9 cellular contexts compared by ENCODE assay signal in the genomic region with DNA sequence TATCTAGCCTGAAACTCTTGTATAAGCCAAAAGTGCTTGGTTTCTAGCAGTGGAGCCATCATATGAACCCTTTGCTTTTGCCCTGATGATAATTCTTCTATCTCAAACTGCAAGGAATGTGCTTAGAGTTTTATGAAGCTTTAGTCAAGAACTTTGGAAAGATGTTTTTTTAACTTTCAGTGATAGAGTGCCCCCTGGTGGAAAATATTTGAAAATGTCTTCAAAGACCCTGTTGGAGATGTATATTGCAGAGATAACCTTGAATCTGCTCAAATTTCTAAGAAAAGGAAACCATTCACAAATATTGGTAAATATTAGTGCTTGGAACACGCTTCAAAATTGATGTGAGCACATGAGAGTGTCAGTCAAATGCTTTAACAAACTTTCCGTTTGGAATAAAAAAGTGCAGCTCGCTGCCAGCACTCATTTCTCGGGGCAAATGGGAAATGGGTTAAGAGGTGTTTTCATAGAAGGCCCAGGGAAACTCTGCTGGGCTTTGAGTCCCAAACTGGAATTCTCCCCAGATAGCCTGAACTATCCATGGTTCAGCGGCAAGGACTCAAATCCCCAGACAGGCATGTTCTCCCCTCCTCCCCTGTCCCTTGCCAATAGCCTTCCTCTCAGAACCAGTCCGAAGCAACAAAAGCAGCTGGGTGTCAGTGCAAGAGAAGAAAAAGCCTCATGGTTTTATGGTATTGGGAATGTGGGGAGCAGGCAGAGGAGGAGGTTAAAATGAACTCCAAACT.
DNase-seq lines count a peak whose midpoint lies in the region; ATAC-seq and TF ChIP-seq lines count a peak whose summit lies in the region.
"Had no signal": no experiment of that assay in that cellular context is flagged by ENCODE, and none has a peak within 500 bp of the region (broad histone marks: within the 10 kb centered on the region; RNA-seq: fewer than 3 reads in every experiment).

No MANE protein-coding gene starts in this region.

- DNase-seq in A172 (ENCODE audit: low spot score) (peak; percentile 46), GF-D8 (lab: John Stamatoyannopoulos, UW) (peak; percentile 16), NCI-H345 (lab: John Stamatoyannopoulos, UW) (peak; percentile 21), chondrocyte (ENCODE audit: low spot score) (no peak), mucosa of descending colon (peak in 1 of 3 donors; percentile 8), NCI-H187 treated with DMSO at 0.1 percent for 48 hours (lab: John Stamatoyannopoulos, UW) (no peak), HPDE6-E6E7 (ENCODE audit: extremely low spot score) (no peak)

- H3K9me3 ChIP-seq in mucosa of descending colon = no peaks in the 10 kb centered on the region

- peak; percentile 94 for TF ChIP-seq CTCF in chondrocyte (IDR thresholded peaks at IDR 0.05)
- TF ChIP-seq CTCF in mucosa of descending colon (IDR thresholded peaks at IDR 0.05) = peak; percentile 14

- H3K9me3 Mint-ChIP-seq in chondrocyte (ENCODE audit: low read depth) = no peaks in the 10 kb centered on the region
- H3K9me3 Mint-ChIP-seq: dendritic cell treated with granulocyte-macrophage colony-stimulating factor and Interleukin-4, amounts not matched to agents 40 ng/mL and 50 ng/mL, for 4 days had no signal

- H3K27ac Mint-ChIP-seq in chondrocyte (ENCODE audit: unreplicated experiment) = peak overlapping the region; percentile 25
- H3K27ac Mint-ChIP-seq: dendritic cell treated with granulocyte-macrophage colony-stimulating factor and Interleukin-4, amounts not matched to agents 40 ng/mL and 50 ng/mL, for 4 days had no signal

- peaks cover 60% of the 10 kb centered on the region for H3K36me3 Mint-ChIP-seq in chondrocyte (ENCODE audit: low read depth)

- H3K4me1 ChIP-seq in mucosa of descending colon (ENCODE audit: low read depth) = no peaks in the 10 kb centered on the region

- H3K4me1 Mint-ChIP-seq in chondrocyte (ENCODE audit: low read depth) = peaks cover 24% of the 10 kb centered on the region

- H3K4me3 ChIP-seq in mucosa of descending colon = no peak overlapping the region

- no peak for ATAC-seq in mucosa of descending colon
- ATAC-seq in HG03108 (IDR thresholded peaks at IDR 0.05; ENCODE audit: unreplicated experiment) = no peak

- H3K4me3 Mint-ChIP-seq in chondrocyte (ENCODE audit: unreplicated experiment) = no peak overlapping the region
- H3K4me3 Mint-ChIP-seq: dendritic cell treated with granulocyte-macrophage colony-stimulating factor and Interleukin-4, amounts not matched to agents 40 ng/mL and 50 ng/mL, for 4 days had no signal

- no peaks in the 10 kb centered on the region for H3K36me3 ChIP-seq in mucosa of descending colon (ENCODE audit: low read depth)

- no peaks in the 10 kb centered on the region for H3K27me3 Mint-ChIP-seq in chondrocyte (ENCODE audit: low read depth)
- H3K27me3 Mint-ChIP-seq: dendritic cell treated with granulocyte-macrophage colony-stimulating factor and Interleukin-4, amounts not matched to agents 40 ng/mL and 50 ng/mL, for 4 days had no signal

- intact Hi-C loops in mucosa of descending colon (cut with DNase I, micrococcal nuclease) = loop anchor here in 1 of 2 donors (10.0 kb wide), 1 partner anchor 278 kb away; a partner anchor contains a TSS

Comparison
In these comparisons a context has a peak if more than half of its experiments do, and no peak if none do; other contexts are left out.
1. DNase-seq: peak in A172 (single experiment), GF-D8 (single experiment) and NCI-H345 (single experiment); none in chondrocyte (single experiment), NCI-H187 treated with DMSO at 0.1 percent for 48 hours (single experiment) and HPDE6-E6E7 (single experiment).